Comparison of ENCODE assay signal across 14 cellular contexts in genomic region chr18:63315879-63316278, GRCh38. TPM values are rescaled to one million over a fixed set of nuclear protein-coding genes. Genes with fewer than 3 reads are reported as not detected.
DNase-seq lines count a peak whose midpoint lies in the region; ATAC-seq and TF ChIP-seq lines count a peak whose summit lies in the region.
"Had no signal": no experiment of that assay in that cellular context is flagged by ENCODE, and none has a peak within 500 bp of the region (broad histone marks: within the 10 kb centered on the region; RNA-seq: fewer than 3 reads in every experiment).

No MANE protein-coding gene starts in this region.

- H3K9me2 ChIP-seq in SK-N-SH, result no peaks in the 10 kb centered on the region

- H3F3A ChIP-seq in SK-N-SH (replicated peaks; ENCODE audit: insufficient read depth), result peaks cover 7% of the 10 kb centered on the region

- no peak for TF ChIP-seq EP300 in SK-N-SH (IDR thresholded peaks at IDR 0.05; ENCODE audit: borderline replicate concordance in 1 of 2, low read depth in 1 of 2, low read length in 1 of 2)

- no peak for TF ChIP-seq CTCF in SK-N-SH (IDR thresholded peaks at IDR 0.05)
- no peak for TF ChIP-seq CTCF in OCI-LY3 (IDR thresholded peaks at IDR 0.05; ENCODE audit: low read depth, low read length)
- TF ChIP-seq CTCF in colonic mucosa (IDR thresholded peaks at IDR 0.05), result no peak

- H3K27me3 ChIP-seq in SK-N-SH (ENCODE audit: insufficient read depth) (no peaks in the 10 kb centered on the region; the same call in 1 of the 2 replicates), OCI-LY3 (ENCODE audit: low read depth, low read length) (no peaks in the 10 kb centered on the region), colonic mucosa (no peaks in the 10 kb centered on the region)

- CTCF ChIA-PET in SK-N-SH (lab: Yijun Ruan, JAX), result interaction anchor here (1.1 kb wide), 1 partner anchor 10 kb away, joined by 3 read pairs; no protein-coding TSS in a partner anchor

- H3K4me2 ChIP-seq in SK-N-SH, result no peak overlapping the region
- peak overlapping the region; percentile 94 for H3K4me2 ChIP-seq in OCI-LY3 (ENCODE audit: low read length)

- H2AFZ ChIP-seq in SK-N-SH (ENCODE audit: low read depth) (no peak overlapping the region), OCI-LY3 (ENCODE audit: low read depth, low read length) (no peak overlapping the region)

- peaks cover 4 to 18% of the 10 kb centered on the region in 2 experiments; a peak in 2 of 4 replicates for H3K4me1 ChIP-seq in SK-N-SH (ENCODE audit: control insufficient read depth in 1 of 2, insufficient read depth in 2 of 2, low read depth in 1 of 2, low read length in 1 of 2)
- peaks cover 38% of the 10 kb centered on the region for H3K4me1 ChIP-seq in OCI-LY3 (ENCODE audit: low read length)
- H3K4me1 ChIP-seq in colonic mucosa, result no peaks in the 10 kb centered on the region

- ATAC-seq in SK-N-SH treated with all-trans-retinoic acid at 6 μM for 48 hours, result no peak
- ATAC-seq in stimulated activated effector memory CD8-positive, alpha-beta T cell treated with anti-CD3 and anti-CD28 coated beads, Interleukin-12 subunit alpha, Interleukin-12 subunit beta, amount 100 ng/mL, for 72 hours, result no peak
- no peak for ATAC-seq in HG02759 (IDR thresholded peaks at IDR 0.05; ENCODE audit: unreplicated experiment)
- no peak for ATAC-seq in GM19395 (IDR thresholded peaks at IDR 0.05; ENCODE audit: unreplicated experiment)

- TF ChIP-seq RAD21 in SK-N-SH (IDR thresholded peaks at IDR 0.05; ENCODE audit: low read length), result no peak

- H3K9me3 ChIP-seq in SK-N-SH (no peaks in the 10 kb centered on the region), OCI-LY3 (ENCODE audit: insufficient read depth, low read length) (no peaks in the 10 kb centered on the region), colonic mucosa (no peaks in the 10 kb centered on the region)

- H3K4me1 Mint-ChIP-seq in stimulated activated effector memory CD8-positive, alpha-beta T cell treated with anti-CD3 and anti-CD28 coated beads, Interleukin-12 subunit alpha, Interleukin-12 subunit beta, amount 100 ng/mL, for 72 hours, result peaks cover 49% of the 10 kb centered on the region

- no peak overlapping the region for H3K27ac ChIP-seq in SK-N-SH (ENCODE audit: low read depth in 2 of 2, low read length in 1 of 2)
- peak overlapping the region; percentile 88 for H3K27ac ChIP-seq in OCI-LY3 (ENCODE audit: low read length)
- H3K27ac ChIP-seq in colonic mucosa, result peak overlapping the region; percentile 16
- H3K27ac ChIP-seq: 22Rv1, SK-N-MC had no signal

- no peaks in the 10 kb centered on the region for H3K36me3 ChIP-seq in SK-N-SH (replicated peaks in 1 of 2; ENCODE audit: control insufficient read depth in 1 of 2, insufficient read depth in 2 of 2, low read length in 1 of 2)
- H3K36me3 ChIP-seq in OCI-LY3 (replicated peaks; ENCODE audit: low read depth, low read length), result peaks cover 62% of the 10 kb centered on the region
- H3K36me3 ChIP-seq in colonic mucosa, result no peaks in the 10 kb centered on the region

- no peaks in the 10 kb centered on the region for H4K20me1 ChIP-seq in SK-N-SH (ENCODE audit: insufficient read depth)
- no peaks in the 10 kb centered on the region for H4K20me1 ChIP-seq in OCI-LY3 (ENCODE audit: insufficient read depth, low read length)

- H3K79me2 ChIP-seq in SK-N-SH (ENCODE audit: insufficient read depth), result no peaks in the 10 kb centered on the region
- H3K79me2 ChIP-seq in OCI-LY3 (ENCODE audit: low read length), result peaks cover 98% of the 10 kb centered on the region

- H3K9me3 Mint-ChIP-seq in stimulated activated effector memory CD8-positive, alpha-beta T cell treated with anti-CD3 and anti-CD28 coated beads, Interleukin-12 subunit alpha, Interleukin-12 subunit beta, amount 100 ng/mL, for 72 hours, result no peaks in the 10 kb centered on the region

- H3K4me3 ChIP-seq in SK-N-SH (ENCODE audit: low read depth in 2 of 2, low read length in 1 of 2), result no peak overlapping the region; a peak in 1 of 4 replicates
- peak overlapping the region; percentile 79 for H3K4me3 ChIP-seq in OCI-LY3 (ENCODE audit: low read length)
- no peak overlapping the region for H3K4me3 ChIP-seq in colonic mucosa

- H3K9ac ChIP-seq in SK-N-SH (no peak overlapping the region), OCI-LY3 (ENCODE audit: low read length) (peak overlapping the region; percentile 89), colonic mucosa (ENCODE audit: low read depth in 2 of 2, low read length in 2 of 2) (no peak overlapping the region)

- peak overlapping the region; percentile 97 for H3K4me3 Mint-ChIP-seq in stimulated activated effector memory CD8-positive, alpha-beta T cell treated with anti-CD3 and anti-CD28 coated beads, Interleukin-12 subunit alpha, Interleukin-12 subunit beta, amount 100 ng/mL, for 72 hours

- POLR2A ChIA-PET in SK-N-SH (lab: Yijun Ruan, JAX), result no interaction called here

- H3K36me3 Mint-ChIP-seq in stimulated activated effector memory CD8-positive, alpha-beta T cell treated with anti-CD3 and anti-CD28 coated beads, Interleukin-12 subunit alpha, Interleukin-12 subunit beta, amount 100 ng/mL, for 72 hours, result peaks cover 10% of the 10 kb centered on the region

- intact Hi-C loops in colonic mucosa (cut with DNase I), result no loop called here

- DNase-seq in SK-N-SH, result no peak
- no peak for DNase-seq in colonic mucosa
- no peak for DNase-seq in stimulated activated effector memory CD8-positive, alpha-beta T cell treated with anti-CD3 and anti-CD28 coated beads, Interleukin-12 subunit alpha, Interleukin-12 subunit beta, amount 100 ng/mL, for 72 hours (ENCODE audit: low spot score in 2 of 2)
- DNase-seq in putamen (ENCODE audit: low spot score), result no peak
- DNase-seq: activated CD4-positive, alpha-beta T cell treated with anti-CD3 and anti-CD28 coated beads for 48 hours; DMS153; erythroblast; NCI-H1092 treated with DMSO at 0.1 percent for 48 hours had no signal

- H3K27ac Mint-ChIP-seq in stimulated activated effector memory CD8-positive, alpha-beta T cell treated with anti-CD3 and anti-CD28 coated beads, Interleukin-12 subunit alpha, Interleukin-12 subunit beta, amount 100 ng/mL, for 72 hours, result peak overlapping the region; percentile 98

TF ChIP-seq in SK-N-SH, 30 proteins besides CTCF, POLR2A, EP300 and RAD21:
- TF ChIP-seq TCF12 (IDR thresholded peaks at IDR 0.05) (0 out of 2 replicates have a peak, but pooled peaks have one; percentile 4), PBX3 (IDR thresholded peaks at IDR 0.05) (peak; percentile 22; the same call in 1 of the 2 replicates), NFIC (IDR thresholded peaks at IDR 0.05; ENCODE audit: borderline replicate concordance) (0 out of 2 replicates have a peak, but pooled peaks have one; percentile 18), FOSL2 (IDR thresholded peaks at IDR 0.05; ENCODE audit: borderline replicate concordance, low read depth) (no peak)

TF ChIP-seq in SK-N-SH treated with all-trans-retinoic acid at 6 μM for 48 hours, 23 proteins besides CTCF, POLR2A, EP300 and RAD21 (continues in another document):
- TF ChIP-seq CSDC2 (CRISPR knock-in tag; IDR thresholded peaks at IDR 0.05) (no peak), SNAI2 (CRISPR knock-in tag; IDR thresholded peaks at IDR 0.05) (no peak), ZNF70 (CRISPR knock-in tag; IDR thresholded peaks at IDR 0.05) (no peak), ZNF565 (CRISPR knock-in tag; conservative IDR thresholded peaks at IDR 0.05; ENCODE audit: low read depth) (no peak), OSR1 (CRISPR knock-in tag; IDR thresholded peaks at IDR 0.05) (no peak), TCF4 (CRISPR knock-in tag; IDR thresholded peaks at IDR 0.05; ENCODE audit: borderline replicate concordance) (no peak), ARNTL (CRISPR knock-in tag; IDR thresholded peaks at IDR 0.05; ENCODE audit: borderline replicate concordance, low read depth) (no peak), PATZ1 (CRISPR knock-in tag; IDR thresholded peaks at IDR 0.05; ENCODE audit: borderline replicate concordance) (no peak), ZFP30 (CRISPR knock-in tag; IDR thresholded peaks at IDR 0.05) (no peak), CSRNP3 (CRISPR knock-in tag; IDR thresholded peaks at IDR 0.05) (no peak)

RNA-seq across cellular contexts. Expression of gene BCL2, which starts 3.7 kb away (rescaled TPM):
- 1.2 and 1.5 TPM in 2 replicates for polyA plus RNA-seq in SK-N-SH (2012; rRNA removed)
- polyA plus RNA-seq in SK-N-SH (2012; cell fraction: cytosol; rRNA removed), result 1.6 and 1.8 TPM in 2 replicates
- 1.3 and 1.5 TPM in 2 replicates for polyA plus RNA-seq in SK-N-SH (2012; cell fraction: nucleus; rRNA removed)
- total RNA-seq in colonic mucosa, result 10 to 100 TPM; 13.9 to 16.4 TPM

RNA-seq across cellular contexts. Expression of gene KDSR, which starts 51.1 kb away (rescaled TPM):
- 21.2 and 22.3 TPM in 2 replicates for polyA plus RNA-seq in SK-N-SH (2012; rRNA removed)
- 32.1 and 34.6 TPM in 2 replicates for polyA plus RNA-seq in SK-N-SH (2012; cell fraction: cytosol; rRNA removed)
- 18.6 and 21.6 TPM in 2 replicates for polyA plus RNA-seq in SK-N-SH (2012; cell fraction: nucleus; rRNA removed)
- total RNA-seq in colonic mucosa, result 10 to 100 TPM; 32.8 to 55.3 TPM

Comparison
In these comparisons a context has a peak if more than half of its experiments do, and no peak if none do; other contexts are left out.
1. H3K27ac ChIP-seq: peak in OCI-LY3 (single experiment) and colonic mucosa (single experiment); none in SK-N-SH (0 of 2).